ENCODE assay signal across 1 cellular context in genomic region chr22:43208703-43209522, GRCh38.
TF ChIP-seq lines count a peak whose summit lies in the region.

No MANE protein-coding gene starts in this region.

TF ChIP-seq in H1, 55 proteins besides CTCF, POLR2A, EP300 and RAD21:
- no peak for TF ChIP-seq HDAC2 (IDR thresholded peaks at IDR 0.05; ENCODE audit: borderline replicate concordance in 1 of 2, low read depth in 2 of 2, low read length in 2 of 2)
- TF ChIP-seq CHD2 (IDR thresholded peaks at IDR 0.05; ENCODE audit: low read length): no peak
